Comparison of ENCODE assay signal across 1 cellular context in the genomic region with DNA sequence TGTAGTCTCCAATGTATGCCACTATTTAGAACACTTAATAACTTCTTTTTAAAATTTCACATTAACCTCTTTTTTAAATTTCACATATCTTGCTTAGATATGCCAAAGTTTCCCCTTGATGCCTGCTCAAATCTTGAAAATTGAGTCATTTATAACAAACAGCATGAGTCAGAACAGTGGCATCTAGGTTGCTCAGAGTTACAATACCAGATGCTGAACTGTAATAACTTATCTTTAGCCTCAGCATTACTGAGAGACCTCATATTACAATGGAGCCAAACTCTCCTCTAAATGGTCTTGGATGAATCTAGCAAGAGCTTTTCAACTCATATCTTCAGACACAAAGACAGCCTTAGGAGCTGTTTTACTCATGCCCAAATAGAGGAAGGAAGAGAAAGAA.
TF ChIP-seq lines count a peak whose summit lies in the region.

No MANE protein-coding gene starts in this region.

TF ChIP-seq in SK-N-SH, 30 proteins besides CTCF, POLR2A, EP300 and RAD21 (continued from another document):
- TF ChIP-seq REST (IDR thresholded peaks at IDR 0.05; ENCODE audit: low read depth, low read length) (no peak), MAX (IDR thresholded peaks at IDR 0.05; ENCODE audit: low read depth) (no peak), TEAD4 (IDR thresholded peaks at IDR 0.05; ENCODE audit: borderline replicate concordance, insufficient read depth) (no peak), RXRA (IDR thresholded peaks at IDR 0.05; ENCODE audit: borderline replicate concordance, low read depth) (no peak), GABPA (IDR thresholded peaks at IDR 0.05; ENCODE audit: low read depth) (no peak), FOXM1 (IDR thresholded peaks at IDR 0.05; ENCODE audit: low read depth) (no peak), MXI1 (IDR thresholded peaks at IDR 0.05; ENCODE audit: low read depth, low read length) (no peak), POLR2AphosphoS5 (IDR thresholded peaks at IDR 0.05; ENCODE audit: low read depth, low read length) (no peak), YY1 (IDR thresholded peaks at IDR 0.05; ENCODE audit: low read depth) (no peak), CHD2 (IDR thresholded peaks at IDR 0.05; ENCODE audit: low read length, partially characterized antibody) (no peak), MEF2A (IDR thresholded peaks at IDR 0.05; ENCODE audit: borderline replicate concordance, low read depth) (no peak), JUND (IDR thresholded peaks at IDR 0.05) (peak; percentile 26), PBX3 (IDR thresholded peaks at IDR 0.05) (peak; percentile 37; the same call in 1 of the 2 replicates), RFX5 (IDR thresholded peaks at IDR 0.05; ENCODE audit: low read length) (no peak), RCOR1 (IDR thresholded peaks at IDR 0.05; ENCODE audit: low read length) (no peak), FOSL2 (IDR thresholded peaks at IDR 0.05; ENCODE audit: borderline replicate concordance, low read depth) (peak; percentile 37; the same call in 1 of the 2 replicates)
